ENCODE assay signal across 17 cellular contexts in genomic region chr10:44922021-44922420, GRCh38. TPM values are rescaled to one million over a fixed set of nuclear protein-coding genes. Genes with fewer than 3 reads are reported as not detected.
DNase-seq lines count a peak whose midpoint lies in the region; ATAC-seq and TF ChIP-seq lines count a peak whose summit lies in the region.
"Had no signal": no experiment of that assay in that cellular context is flagged by ENCODE, and none has a peak within 500 bp of the region (broad histone marks: within the 10 kb centered on the region; RNA-seq: fewer than 3 reads in every experiment).

No MANE protein-coding gene starts in this region.

- H3K27ac Mint-ChIP-seq in activated CD8-positive, alpha-beta memory T cell treated with anti-CD3 and anti-CD28 coated beads, Interleukin-2, amount 10 ng/mL, durations not matched to agents 7 days and 5 days, result no peak overlapping the region
- H3K27ac Mint-ChIP-seq in endodermal cell (no peak overlapping the region), T-helper 17 cell (no peak overlapping the region)
- H3K27ac Mint-ChIP-seq: CD8-positive, alpha-beta T cell had no signal

- H3K9me3 ChIP-seq in endodermal cell (ENCODE audit: control insufficient read depth, low read length), result no peaks in the 10 kb centered on the region
- H3K9me3 ChIP-seq in T-helper 17 cell (ENCODE audit: control insufficient read depth, low read length, poor library complexity, severe bottlenecking), result no peaks in the 10 kb centered on the region
- H3K9me3 ChIP-seq: HAP-1 had no signal

- peaks cover 15% of the 10 kb centered on the region for H3K27me3 Mint-ChIP-seq in activated CD8-positive, alpha-beta memory T cell treated with anti-CD3 and anti-CD28 coated beads, Interleukin-2, amount 10 ng/mL, durations not matched to agents 7 days and 5 days
- H3K27me3 Mint-ChIP-seq in endodermal cell (ENCODE audit: insufficient read depth) (peaks cover 22% of the 10 kb centered on the region), T-helper 17 cell (peaks cover 20% of the 10 kb centered on the region)

- WGBS in endodermal cell (ENCODE audit: insufficient coverage in 1 of 2, insufficient read length in 1 of 2), 2 experiments, result 94% methylated on average over 5 of the region's 5 CpGs

- no peaks in the 10 kb centered on the region for H3K4me1 ChIP-seq in endodermal cell (ENCODE audit: control insufficient read depth, insufficient read depth, low read length)
- H3K4me1 ChIP-seq: HAP-1 had no signal

- H3K9me3 Mint-ChIP-seq in activated CD8-positive, alpha-beta memory T cell treated with anti-CD3 and anti-CD28 coated beads, Interleukin-2, amount 10 ng/mL, durations not matched to agents 7 days and 5 days (ENCODE audit: low read depth), result no peaks in the 10 kb centered on the region
- peaks cover 7% of the 10 kb centered on the region for H3K9me3 Mint-ChIP-seq in endodermal cell
- H3K9me3 Mint-ChIP-seq: CD8-positive, alpha-beta T cell had no signal

- H3K27me3 ChIP-seq in endodermal cell (ENCODE audit: control insufficient read depth, insufficient read depth, low read length, poor library complexity, severe bottlenecking), result no peaks in the 10 kb centered on the region
- H3K27me3 ChIP-seq: BLaER1 had no signal

- CTCF ChIA-PET in activated CD8-positive, alpha-beta memory T cell treated with anti-CD3 and anti-CD28 coated beads, Interleukin-2, amount 10 ng/mL, durations not matched to agents 7 days and 5 days (lab: Charles Lee), result no interaction called here

- no peak overlapping the region for H3K27ac ChIP-seq in endodermal cell (ENCODE audit: low read depth, low read length)
- H3K27ac ChIP-seq: BLaER1, GM23248 had no signal

- peak; percentile 16 for DNase-seq in activated CD8-positive, alpha-beta memory T cell treated with anti-CD3 and anti-CD28 coated beads, Interleukin-2, amount 10 ng/mL, durations not matched to agents 7 days and 5 days
- DNase-seq in activated CD8-positive, alpha-beta memory T cell treated with anti-CD3 and anti-CD28 coated beads, Interleukin-2, amount 50 U/mL, for 48 hours, result no peak
- DNase-seq in left colon (no peak), endodermal cell (no peak), T-helper 17 cell (no peak)
- peak; percentile 5 for DNase-seq in stimulated activated CD8-positive, alpha-beta memory T cell treated with anti-CD3 and anti-CD28 coated beads, Interleukin-4, amount 100 ng/mL, for 48 hours
- DNase-seq: 8988T, Calu3, GF-D8, GM23248, IMR-90 had no signal

- H3K4me3 Mint-ChIP-seq in activated CD8-positive, alpha-beta memory T cell treated with anti-CD3 and anti-CD28 coated beads, Interleukin-2, amount 10 ng/mL, durations not matched to agents 7 days and 5 days, result no peak overlapping the region
- H3K4me3 Mint-ChIP-seq in endodermal cell (no peak overlapping the region), T-helper 17 cell (no peak overlapping the region)
- H3K4me3 Mint-ChIP-seq: CD8-positive, alpha-beta T cell had no signal

- ATAC-seq in activated CD8-positive, alpha-beta memory T cell treated with anti-CD3 and anti-CD28 coated beads, Interleukin-2, amount 10 ng/mL, durations not matched to agents 7 days and 5 days, result no peak
- peak; percentile 48 for ATAC-seq in left colon
- ATAC-seq in GM21528 (IDR thresholded peaks at IDR 0.05; ENCODE audit: low FRiP score, unreplicated experiment), result no peak
- no peak for ATAC-seq in T-helper 17 cell
- ATAC-seq: CD8-positive, alpha-beta T cell had no signal

- intact Hi-C loops in left colon (cut with DNase I, micrococcal nuclease), result no loop called here

- no peak for TF ChIP-seq CTCF in endodermal cell (conservative IDR thresholded peaks at IDR 0.05)

- no peaks in the 10 kb centered on the region for H3K36me3 Mint-ChIP-seq in activated CD8-positive, alpha-beta memory T cell treated with anti-CD3 and anti-CD28 coated beads, Interleukin-2, amount 10 ng/mL, durations not matched to agents 7 days and 5 days
- no peaks in the 10 kb centered on the region for H3K36me3 Mint-ChIP-seq in endodermal cell (ENCODE audit: low read depth)
- peaks cover 3% of the 10 kb centered on the region for H3K36me3 Mint-ChIP-seq in T-helper 17 cell (ENCODE audit: low read depth)
- H3K36me3 Mint-ChIP-seq: CD8-positive, alpha-beta T cell had no signal

- H3K36me3 ChIP-seq in endodermal cell (ENCODE audit: control insufficient read depth, insufficient read depth, low read length), result no peaks in the 10 kb centered on the region
- H3K36me3 ChIP-seq: BLaER1, HAP-1 had no signal

- H3K4me3 ChIP-seq in endodermal cell (ENCODE audit: low read length), result no peak overlapping the region
- H3K4me3 ChIP-seq: BLaER1, GM23248, HAP-1 had no signal

- no peaks in the 10 kb centered on the region for H3K4me1 Mint-ChIP-seq in activated CD8-positive, alpha-beta memory T cell treated with anti-CD3 and anti-CD28 coated beads, Interleukin-2, amount 10 ng/mL, durations not matched to agents 7 days and 5 days
- H3K4me1 Mint-ChIP-seq in endodermal cell (no peaks in the 10 kb centered on the region), T-helper 17 cell (no peaks in the 10 kb centered on the region)

- no peak overlapping the region for H3K9ac ChIP-seq in endodermal cell (ENCODE audit: extremely low read depth, low read length, poor library complexity, severe bottlenecking)
- H3K9ac ChIP-seq: BLaER1, GM23248 had no signal

RNA-seq across cellular contexts. Expression of gene TMEM72, which starts 10.9 kb away (rescaled TPM):
- not detected for total RNA-seq in activated CD8-positive, alpha-beta memory T cell treated with anti-CD3 and anti-CD28 coated beads, Interleukin-2, amount 10 ng/mL, durations not matched to agents 7 days and 5 days
- total RNA-seq in left colon (10 to 100 TPM; 25.0 to 33.1 TPM), endodermal cell (not detected), T-helper 17 cell (not detected)
- polyA plus RNA-seq in endodermal cell (2013, experiment 1 of 2), result 0.21 TPM
- polyA plus RNA-seq in endodermal cell (2013, experiment 2 of 2), result 0.12 TPM
- total RNA-seq: Calu3; CD8-positive, alpha-beta T cell; GM23248; H4; IMR-90 had no signal
- polyA plus RNA-seq: AG04450, GM23248, IMR-90 had no signal

RNA-seq across cellular contexts. Expression of gene RASSF4, which starts 37.6 kb away (rescaled TPM):
- 1 to 10 TPM; 1.2 to 3.1 TPM for total RNA-seq in activated CD8-positive, alpha-beta memory T cell treated with anti-CD3 and anti-CD28 coated beads, Interleukin-2, amount 10 ng/mL, durations not matched to agents 7 days and 5 days
- total RNA-seq in left colon (10 to 100 TPM; 29.4 to 44.7 TPM), endodermal cell (10 to 100 TPM in 1 of 2 donors, 1 to 10 TPM in 1; 5.2 to 14.1 TPM), T-helper 17 cell (1 to 10 TPM; 1.5 to 2.9 TPM)
- polyA plus RNA-seq in endodermal cell (2013, experiment 1 of 2), result 17.2 TPM
- polyA plus RNA-seq in endodermal cell (2013, experiment 2 of 2), result 20.0 TPM

RNA-seq across cellular contexts. Expression of gene DEPP1, which starts 56.6 kb away (rescaled TPM):
- under 1 TPM in 1 of 2 experiments, not detected in 1; 0.37 TPM for total RNA-seq in activated CD8-positive, alpha-beta memory T cell treated with anti-CD3 and anti-CD28 coated beads, Interleukin-2, amount 10 ng/mL, durations not matched to agents 7 days and 5 days
- 10 to 100 TPM; 13.4 to 17.1 TPM for total RNA-seq in left colon
- total RNA-seq in endodermal cell, result 1 to 10 TPM; 1.3 to 2.6 TPM
- polyA plus RNA-seq in endodermal cell (2013, experiment 1 of 2), result 0.89 TPM
- 1.2 TPM for polyA plus RNA-seq in endodermal cell (2013, experiment 2 of 2)
- total RNA-seq in T-helper 17 cell, result 1 to 10 TPM in 1 of 2 donors, under 1 TPM in 1; 0.27 to 1.4 TPM
- total RNA-seq: CD8-positive, alpha-beta T cell had no signal

Comparison
In these comparisons a context has a peak if more than half of its experiments do, and no peak if none do; other contexts are left out.
1. DNase-seq: peak in activated CD8-positive, alpha-beta memory T cell treated with anti-CD3 and anti-CD28 coated beads, Interleukin-2, amount 10 ng/mL, durations not matched to agents 7 days and 5 days (single experiment) and stimulated activated CD8-positive, alpha-beta memory T cell treated with anti-CD3 and anti-CD28 coated beads, Interleukin-4, amount 100 ng/mL, for 48 hours (single experiment); none in activated CD8-positive, alpha-beta memory T cell treated with anti-CD3 and anti-CD28 coated beads, Interleukin-2, amount 50 U/mL, for 48 hours (single experiment), left colon (0 of 2), endodermal cell (single experiment) and T-helper 17 cell (0 of 3).
2. RNA of gene TMEM72, which starts 10.9 kb away (total RNA-seq): 25.0 to 33.1 TPM in left colon; not detected in endodermal cell, not detected in activated CD8-positive, alpha-beta memory T cell treated with anti-CD3 and anti-CD28 coated beads, Interleukin-2, amount 10 ng/mL, durations not matched to agents 7 days and 5 days and not detected in T-helper 17 cell; every median in the first group is over 10 times any median in the second.